9 cellular contexts compared by ENCODE assay signal in the genomic region with DNA sequence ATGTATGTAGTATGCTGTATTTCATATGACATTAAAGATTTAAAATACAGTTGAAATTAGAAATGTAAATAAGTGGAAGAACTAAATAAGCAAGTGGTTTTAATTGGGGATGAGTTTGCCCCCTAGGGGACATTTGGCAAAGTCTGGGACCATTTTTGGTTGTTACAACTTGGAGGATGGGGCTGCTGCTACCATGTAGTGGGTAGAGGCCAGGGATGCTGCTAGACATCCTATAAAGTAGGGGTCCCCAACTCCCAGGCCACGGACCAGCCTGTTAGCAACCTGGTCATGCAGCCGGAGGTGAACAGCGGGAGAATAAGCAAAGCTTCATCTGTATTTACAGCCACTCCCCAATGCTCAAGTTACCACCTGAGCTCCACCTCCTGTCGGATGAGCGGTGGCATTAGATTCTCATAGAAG. TPM values are rescaled to one million over a fixed set of nuclear protein-coding genes. Genes with fewer than 3 reads are reported as not detected.
DNase-seq lines count a peak whose midpoint lies in the region; ATAC-seq and TF ChIP-seq lines count a peak whose summit lies in the region.
"Had no signal": no experiment of that assay in that cellular context is flagged by ENCODE, and none has a peak within 500 bp of the region (broad histone marks: within the 10 kb centered on the region; RNA-seq: fewer than 3 reads in every experiment).

No MANE protein-coding gene starts in this region.

- no peaks in the 10 kb centered on the region for H3K36me3 Mint-ChIP-seq in CD4-positive, alpha-beta T cell (ENCODE audit: low read depth)
- H3K36me3 Mint-ChIP-seq in HFFc6 (ENCODE audit: low read depth), result no peaks in the 10 kb centered on the region

- POLR2A ChIA-PET in CD4-positive, alpha-beta T cell (lab: Charles Lee), result interaction anchor here (1.2 kb wide), 1 partner anchor 53 kb away, joined by 4 read pairs; the partner anchor contains the start of gene SLC40A1

- TF ChIP-seq CTCF in CD4-positive, alpha-beta T cell (IDR thresholded peaks at IDR 0.05), result peak; percentile 54
- TF ChIP-seq CTCF in HFFc6 (IDR thresholded peaks at IDR 0.05) (peak; percentile 70), body of pancreas (IDR thresholded peaks at IDR 0.05) (peak in 5 of 7 experiments; percentile 21 to 46 (median 33)), lower lobe of right lung (IDR thresholded peaks at IDR 0.05) (peak; percentile 51)

- no peak for TF ChIP-seq POLR2A in body of pancreas (IDR thresholded peaks at IDR 0.05)

- no peaks in the 10 kb centered on the region for H3K9me3 Mint-ChIP-seq in CD4-positive, alpha-beta T cell
- H3K9me3 Mint-ChIP-seq in HFFc6, result no peaks in the 10 kb centered on the region
- H3K9me3 Mint-ChIP-seq: activated T-cell treated with anti-CD3 and anti-CD28 coated beads, Interleukin-2, amount 50 U/mL, for 24 hours had no signal

- no peaks in the 10 kb centered on the region for H3K27me3 Mint-ChIP-seq in CD4-positive, alpha-beta T cell
- H3K27me3 Mint-ChIP-seq in HFFc6 (ENCODE audit: insufficient read depth), result no peaks in the 10 kb centered on the region
- H3K27me3 Mint-ChIP-seq: activated T-cell treated with anti-CD3 and anti-CD28 coated beads, Interleukin-2, amount 50 U/mL, for 24 hours had no signal

- H3K4me3 ChIP-seq in body of pancreas (no peak overlapping the region), lower lobe of right lung (no peak overlapping the region)

- H3K9me3 ChIP-seq in CD4-positive, alpha-beta T cell (ENCODE audit: control insufficient read depth, low read length), result no peaks in the 10 kb centered on the region
- H3K9me3 ChIP-seq in body of pancreas (no peaks in the 10 kb centered on the region), lower lobe of right lung (no peaks in the 10 kb centered on the region)

- H3K4me1 ChIP-seq in body of pancreas (no peaks in the 10 kb centered on the region), lower lobe of right lung (no peaks in the 10 kb centered on the region)

- peak; percentile 51 for ATAC-seq in CD4-positive, alpha-beta T cell (ENCODE audit: poor library complexity)
- ATAC-seq in body of pancreas (no peak), lower lobe of right lung (peak in 1 of 2 donors; percentile 56), HG03025 (IDR thresholded peaks at IDR 0.05; ENCODE audit: low FRiP score, unreplicated experiment) (no peak), GM21737 (IDR thresholded peaks at IDR 0.05; ENCODE audit: unreplicated experiment) (no peak)

- intact Hi-C loops in CD4-positive, alpha-beta T cell (cut with DNase I, micrococcal nuclease), result loop anchor here in 1 of 2 experiments (5.0 to 10.0 kb wide), 2 partner anchors 166 to 539 kb away; no protein-coding TSS in a partner anchor
- intact Hi-C loops in body of pancreas (cut with DNase I) (loop anchor here (10.0 kb wide), 1 partner anchor 169 kb away; no protein-coding TSS in a partner anchor), lower lobe of right lung (cut with DNase I) (no loop called here)

- no peak overlapping the region for H3K4me3 Mint-ChIP-seq in CD4-positive, alpha-beta T cell
- no peak overlapping the region for H3K4me3 Mint-ChIP-seq in HFFc6
- H3K4me3 Mint-ChIP-seq: activated T-cell treated with anti-CD3 and anti-CD28 coated beads, Interleukin-2, amount 50 U/mL, for 24 hours had no signal

- no peaks in the 10 kb centered on the region for H3K4me1 Mint-ChIP-seq in CD4-positive, alpha-beta T cell (ENCODE audit: low read depth)
- peaks cover 50% of the 10 kb centered on the region for H3K4me1 Mint-ChIP-seq in HFFc6 (ENCODE audit: low read depth)

- H3K36me3 ChIP-seq in body of pancreas (replicated peaks in 1 of 2; ENCODE audit: insufficient read depth in 1 of 2, low read depth in 2 of 2), result no peaks in the 10 kb centered on the region
- no peaks in the 10 kb centered on the region for H3K36me3 ChIP-seq in lower lobe of right lung

- peak in 2 of 10 experiments; percentile 5 to 8 for DNase-seq in CD4-positive, alpha-beta T cell
- no peak for DNase-seq in HFFc6
- peak in 1 of 4 donors; percentile 13 for DNase-seq in body of pancreas
- DNase-seq in lower lobe of right lung, result no peak
- no peak for DNase-seq in AG08395 (ENCODE audit: low spot score)
- no peak for DNase-seq in HuH-7.5 (ENCODE audit: low spot score)
- DNase-seq: activated T-cell treated with anti-CD3 and anti-CD28 coated beads, Interleukin-2, amount 50 U/mL, for 24 hours had no signal

- CTCF ChIA-PET in CD4-positive, alpha-beta T cell (lab: Charles Lee), result interaction anchor here (1.2 kb wide), 1 partner anchor 30 kb away, joined by 3 read pairs; no protein-coding TSS in a partner anchor

- 47 to 69% methylated on average over 5 of the region's 5 CpGs for WGBS in body of pancreas, 2 donors

- H3K27ac ChIP-seq in CD4-positive, alpha-beta T cell (ENCODE audit: low read depth, low read length), result no peak overlapping the region
- H3K27ac ChIP-seq in body of pancreas (no peak overlapping the region), lower lobe of right lung (no peak overlapping the region)

- H3K27ac Mint-ChIP-seq in CD4-positive, alpha-beta T cell, result no peak overlapping the region
- no peak overlapping the region for H3K27ac Mint-ChIP-seq in HFFc6
- H3K27ac Mint-ChIP-seq: activated T-cell treated with anti-CD3 and anti-CD28 coated beads, Interleukin-2, amount 50 U/mL, for 24 hours had no signal

- no peaks in the 10 kb centered on the region for H3K27me3 ChIP-seq in CD4-positive, alpha-beta T cell (ENCODE audit: control insufficient read depth, insufficient read depth, low read length)
- H3K27me3 ChIP-seq in body of pancreas, result no peaks in the 10 kb centered on the region
- no peaks in the 10 kb centered on the region for H3K27me3 ChIP-seq in lower lobe of right lung (ENCODE audit: low read depth)

RNA-seq across cellular contexts. Expression of gene ASNSD1, which starts 27.9 kb away (rescaled TPM):
- 10 to 100 TPM; 38.9 to 40.6 TPM for total RNA-seq in CD4-positive, alpha-beta T cell
- 10 to 100 TPM; 36.7 to 43.4 (median 38.3) TPM for total RNA-seq in HFFc6 (2021; fragmentation: NEBNext Ultra II Directional; extraction: Animal tissue kit (Norgen Biotek cat#: 25700))
- 10 to 100 TPM in 1 of 2 donors, 1 to 10 TPM in 1; 9.6 to 22.8 TPM for total RNA-seq in body of pancreas
- 29.1 TPM for total RNA-seq in lower lobe of right lung

RNA-seq across cellular contexts. Expression of gene ANKAR, which starts 41.1 kb away (rescaled TPM):
- total RNA-seq in CD4-positive, alpha-beta T cell, result 1 to 10 TPM; 7.9 to 8.0 TPM
- total RNA-seq in HFFc6 (2021; fragmentation: NEBNext Ultra II Directional; extraction: Animal tissue kit (Norgen Biotek cat#: 25700)), result 1 to 10 TPM; 1.4 to 2.2 (median 1.7) TPM
- total RNA-seq in body of pancreas, result 10 to 100 TPM; 10.9 to 14.3 TPM
- total RNA-seq in lower lobe of right lung, result 10.3 TPM

RNA-seq across cellular contexts. Expression of gene SLC40A1, which starts 52.8 kb away (rescaled TPM):
- total RNA-seq in CD4-positive, alpha-beta T cell, result 1 to 10 TPM; 7.4 to 8.2 TPM
- not detected for total RNA-seq in HFFc6 (2021; fragmentation: NEBNext Ultra II Directional; extraction: Animal tissue kit (Norgen Biotek cat#: 25700))
- total RNA-seq in body of pancreas (10 to 100 TPM; 30.3 to 61.2 TPM), lower lobe of right lung (135 TPM)

Comparison
In these comparisons a context has a peak if more than half of its experiments do, and no peak if none do; other contexts are left out.
1. RNA of gene SLC40A1, which starts 52.8 kb away (total RNA-seq): 135 TPM in lower lobe of right lung (single experiment), 30.3 to 61.2 TPM in body of pancreas and 7.4 to 8.2 TPM in CD4-positive, alpha-beta T cell; not detected in HFFc6; every median in the first group is over 4 times any median in the second.
2. Peak in every context shown above with its lines, with median percentiles within 50 percentile points of each other: CTCF ChIP-seq.